Comparison of ENCODE assay signal across 14 cellular contexts in genomic region chr20:46959081-46959692, GRCh38.
DNase-seq lines count a peak whose midpoint lies in the region; ATAC-seq, FAIRE-seq and TF ChIP-seq lines count a peak whose summit lies in the region.
"Had no signal": no experiment of that assay in that cellular context is flagged by ENCODE, and none has a peak within 500 bp of the region (broad histone marks: within the 10 kb centered on the region; RNA-seq: fewer than 3 reads in every experiment).

No MANE protein-coding gene starts in this region.

- H3F3A ChIP-seq in PC-3 (ENCODE audit: low read length, unreplicated experiment), result peaks cover 4% of the 10 kb centered on the region

- FAIRE-seq in pancreas (lab: Jason Lieb, UNC), result no peak
- FAIRE-seq: colon had no signal

- BruUV-seq in PC-3 (replicated peaks; lab: Mats Ljungman, UMichigan), result no TSS peak

- H3K9me3 ChIP-seq in PC-3 (ENCODE audit: low read length) (peaks cover 5% of the 10 kb centered on the region; the same call in 1 of the 2 replicates), pancreas (no peaks in the 10 kb centered on the region)
- H3K9me3 ChIP-seq: thoracic aorta had no signal

- H3K4me3 ChIP-seq in PC-3 (ENCODE audit: low read length), result peak overlapping the region; percentile 53; the same call in 1 of the 2 replicates
- H3K4me3 ChIP-seq in pancreas, result no peak overlapping the region
- H3K4me3 ChIP-seq: thoracic aorta had no signal

- intact Hi-C loops in PC-3 (cut with micrococcal nuclease) (loop anchor here (1.0 to 10.0 kb wide), 2 partner anchors 145 to 204 kb away; no protein-coding TSS in a partner anchor), pancreas (cut with DNase I) (no loop called here)

- no peak overlapping the region for H3K27ac Mint-ChIP-seq in endothelial cell (ENCODE audit: unreplicated experiment)
- H3K27ac Mint-ChIP-seq: nephron progenitor cell, T-helper 17 cell had no signal

- H3K36me3 ChIP-seq in PC-3 (ENCODE audit: low read depth, low read length) (no peaks in the 10 kb centered on the region; the same call in 1 of the 2 replicates), pancreas (no peaks in the 10 kb centered on the region)
- H3K36me3 ChIP-seq: thoracic aorta had no signal

- no peaks in the 10 kb centered on the region for H4K20me1 ChIP-seq in PC-3 (ENCODE audit: low read length)

- H3K36me3 Mint-ChIP-seq in endothelial cell (ENCODE audit: low read depth, unreplicated experiment), result no peaks in the 10 kb centered on the region

- H3K4me2 ChIP-seq in PC-3 (ENCODE audit: low read length), result peak overlapping the region; percentile 82

- H3K27me3 ChIP-seq in PC-3 (ENCODE audit: low read length), result no peaks in the 10 kb centered on the region
- H3K27me3 ChIP-seq in pancreas, result no peaks in the 10 kb centered on the region

- peak; percentile 93 for ATAC-seq in PC-3
- peak in 3 of 4 donors; percentile 36 to 68 (median 50) for ATAC-seq in pancreas
- ATAC-seq in GM21367 (IDR thresholded peaks at IDR 0.05; ENCODE audit: unreplicated experiment), result no peak
- ATAC-seq: T-helper 17 cell had no signal

- H3K4me3 Mint-ChIP-seq in endothelial cell (ENCODE audit: unreplicated experiment), result peak overlapping the region; percentile 5
- H3K4me3 Mint-ChIP-seq: nephron progenitor cell, T-helper 17 cell had no signal

- 68 to 72% methylated on average over 13 of the region's 13 CpGs for WGBS in pancreas, 2 donors

- H3K4me1 Mint-ChIP-seq in endothelial cell (ENCODE audit: unreplicated experiment), result no peaks in the 10 kb centered on the region

- TF ChIP-seq CTCF in PC-3 (conservative IDR thresholded peaks at IDR 0.05; ENCODE audit: low read depth, low read length) (no peak), endothelial cell (IDR thresholded peaks at IDR 0.05; ENCODE audit: unreplicated experiment) (no peak), pancreas (IDR thresholded peaks at IDR 0.05) (no peak)

- no peaks in the 10 kb centered on the region for H3K9me2 ChIP-seq in PC-3 (replicated peaks; ENCODE audit: low read length)

- H3K4me1 ChIP-seq in PC-3 (ENCODE audit: insufficient read depth, low read length) (peaks cover 55% of the 10 kb centered on the region), pancreas (no peaks in the 10 kb centered on the region)

- POLR2A ChIA-PET in PC-3 (lab: Charles Lee; ENCODE audit: unreplicated experiment), result no interaction called here

- peak overlapping the region; percentile 92 for H3K27ac ChIP-seq in PC-3 (ENCODE audit: low read length)
- no peak overlapping the region for H3K27ac ChIP-seq in pancreas
- H3K27ac ChIP-seq: 22Rv1, thoracic aorta had no signal

- H3K9me3 Mint-ChIP-seq in endothelial cell (ENCODE audit: unreplicated experiment), result no peaks in the 10 kb centered on the region

- peaks cover 2% of the 10 kb centered on the region for H3K27me3 Mint-ChIP-seq in endothelial cell (ENCODE audit: unreplicated experiment)

- CTCF ChIA-PET in PC-3 (lab: Charles Lee), result no interaction called here

- DNase-seq in DMS153 (lab: John Stamatoyannopoulos, UW) (peak; percentile 15), DMS153 treated with DMSO at 0.1 percent for 48 hours (lab: John Stamatoyannopoulos, UW; ENCODE audit: unreplicated experiment) (no peak), PC-3 (peak; percentile 99), endothelial cell (ENCODE audit: low spot score) (no peak), pancreas (no peak), DMS79 (lab: John Stamatoyannopoulos, UW) (no peak), AML-193 (lab: John Stamatoyannopoulos, UW) (no peak)
- DNase-seq: nephron progenitor cell; stimulated activated CD4-positive, alpha-beta T cell treated with anti-CD3 and anti-CD28 coated beads, Interleukin-2, amount 100 ng/mL, for 24 hours; T-helper 17 cell had no signal

- peak overlapping the region; percentile 78 for H2AFZ ChIP-seq in PC-3 (ENCODE audit: low read length)

- no peaks in the 10 kb centered on the region for H3K79me2 ChIP-seq in PC-3 (ENCODE audit: low read length)

- H3K9ac ChIP-seq in PC-3 (ENCODE audit: low read length), result peak overlapping the region; percentile 79

Comparison
In these comparisons a context has a peak if more than half of its experiments do, and no peak if none do; other contexts are left out.
1. DNase-seq: peak in DMS153 (single experiment) and PC-3 (single experiment); none in DMS153 treated with DMSO at 0.1 percent for 48 hours (single experiment), endothelial cell (single experiment), pancreas (0 of 6), DMS79 (single experiment) and AML-193 (0 of 2).